In genomic region chr6:82015526-82015925, GRCh38 we compare ENCODE assay signal across 18 cellular contexts.
A peak's percentile ranks its signal among the peaks of the same experiment; 100 is the strongest.
DNase-seq lines count a peak whose midpoint lies in the region; ATAC-seq and TF ChIP-seq lines count a peak whose summit lies in the region.
"Had no signal": no experiment of that assay in that cellular context is flagged by ENCODE, and none has a peak within 500 bp of the region (broad histone marks: within the 10 kb centered on the region; RNA-seq: fewer than 3 reads in every experiment).

No MANE protein-coding gene starts in this region.

- TF ChIP-seq CTCF in PC-3 (conservative IDR thresholded peaks at IDR 0.05; ENCODE audit: low read depth, low read length) (no peak), esophagus squamous epithelium (IDR thresholded peaks at IDR 0.05) (no peak)

- intact Hi-C loops in PC-3 (cut with micrococcal nuclease) (no loop called here), esophagus squamous epithelium (cut with DNase I) (no loop called here)

- peaks cover 53% of the 10 kb centered on the region for H3F3A ChIP-seq in GM23248 (ENCODE audit: insufficient read depth)
- H3F3A ChIP-seq in PC-3 (ENCODE audit: low read length, unreplicated experiment): no peaks in the 10 kb centered on the region

- 50 to 61% methylated on average over 2 of the region's 2 CpGs for WGBS in GM23248 (ENCODE audit: low coverage in 1 of 2, low lambda C conversion rate in 2 of 2, missing lambda C conversion rate in 2 of 2), 2 experiments
- WGBS in esophagus squamous epithelium, 2 donors: 36 to 95% methylated on average over 2 of the region's 2 CpGs

- H3K4me2 ChIP-seq in GM23248 (ENCODE audit: unreplicated experiment) (peak overlapping the region; percentile 78), PC-3 (ENCODE audit: low read length) (peak overlapping the region; percentile 38), skeletal muscle satellite cell (ENCODE audit: low read length) (peak overlapping the region; percentile 41)

- POLR2A ChIA-PET in PC-3 (lab: Charles Lee; ENCODE audit: unreplicated experiment): no interaction called here

- TF ChIP-seq POLR2A in esophagus squamous epithelium (IDR thresholded peaks at IDR 0.05): no peak

- H3K27me3 ChIP-seq in GM23248 (replicated peaks; ENCODE audit: insufficient read depth) (no peaks in the 10 kb centered on the region), PC-3 (ENCODE audit: low read length) (no peaks in the 10 kb centered on the region), esophagus squamous epithelium (no peaks in the 10 kb centered on the region), skeletal muscle satellite cell (ENCODE audit: control insufficient read depth, insufficient read depth, low read length) (no peaks in the 10 kb centered on the region)

- H3K9ac ChIP-seq in GM23248: no peak overlapping the region
- no peak overlapping the region for H3K9ac ChIP-seq in PC-3 (ENCODE audit: low read length)
- peak overlapping the region; percentile 81 for H3K9ac ChIP-seq in skeletal muscle satellite cell (ENCODE audit: low read depth, low read length)

- H3K79me2 ChIP-seq in GM23248 (ENCODE audit: insufficient read depth): no peaks in the 10 kb centered on the region
- H3K79me2 ChIP-seq in PC-3 (ENCODE audit: low read length): no peaks in the 10 kb centered on the region

- H3K4me1 ChIP-seq in GM23248 (ENCODE audit: insufficient read depth): peaks cover 51% of the 10 kb centered on the region
- peaks cover 34% of the 10 kb centered on the region for H3K4me1 ChIP-seq in PC-3 (ENCODE audit: insufficient read depth, low read length)
- H3K4me1 ChIP-seq in esophagus squamous epithelium: peaks cover 5 to 54% (median 28%) of the 10 kb centered on the region in 3 donors
- peaks cover 66% of the 10 kb centered on the region for H3K4me1 ChIP-seq in skeletal muscle satellite cell (ENCODE audit: control insufficient read depth, insufficient read depth, low read length)

- DNase-seq in GM23248 (no peak), PC-3 (no peak), esophagus squamous epithelium (lab: John Stamatoyannopoulos, UW) (no peak), RPMI8226 (no peak), GM19240 (ENCODE audit: insufficient read length, low spot score) (no peak)
- no peak for DNase-seq in activated naive CD4-positive, alpha-beta T cell (lab: John Stamatoyannopoulos, UW)
- DNase-seq: activated CD4-positive, alpha-beta T cell treated with anti-CD3 and anti-CD28 coated beads for 36 hours; activated CD8-positive, alpha-beta memory T cell treated with anti-CD3 and anti-CD28 coated beads, Interleukin-2, amount 10 ng/mL, durations not matched to agents 7 days and 5 days; CD8-positive, alpha-beta memory T cell; kidney; NCI-H146; NCI-H82; stimulated activated naive CD4-positive, alpha-beta T cell treated with Interleukin-2 at 50 U/mL for 16 hours; T-cell; trophoblast cell had no signal

- H3K27ac ChIP-seq in GM23248 (peak overlapping the region; percentile 79), PC-3 (ENCODE audit: low read length) (peak overlapping the region; percentile 11; the same call in 1 of the 2 replicates), esophagus squamous epithelium (peak overlapping the region in 3 of 4 donors; percentile 39 to 78 (median 73))

- H3K9me3 ChIP-seq in GM23248 (ENCODE audit: low read depth) (no peaks in the 10 kb centered on the region), PC-3 (ENCODE audit: low read length) (no peaks in the 10 kb centered on the region), esophagus squamous epithelium (no peaks in the 10 kb centered on the region), skeletal muscle satellite cell (replicated peaks; ENCODE audit: low read length) (no peaks in the 10 kb centered on the region)

- ATAC-seq in PC-3: no peak
- ATAC-seq in GM21723 (IDR thresholded peaks at IDR 0.05; ENCODE audit: unreplicated experiment): no peak
- ATAC-seq: activated CD4-positive, alpha-beta T cell treated with anti-CD3 and anti-CD28 coated beads for 36 hours; activated CD8-positive, alpha-beta memory T cell treated with anti-CD3 and anti-CD28 coated beads, Interleukin-2, amount 10 ng/mL, durations not matched to agents 7 days and 5 days; natural killer cell treated with Interleukin-12 subunit alpha and Interleukin-12 subunit beta and Interleukin-15 and Interleukin-18, amount 100 ng/mL, for 72 hours; T-cell had no signal

- CTCF ChIA-PET in PC-3 (lab: Charles Lee): no interaction called here

- H3K9me2 ChIP-seq in GM23248 (ENCODE audit: insufficient read depth): no peaks in the 10 kb centered on the region
- H3K9me2 ChIP-seq in PC-3 (replicated peaks; ENCODE audit: low read length): no peaks in the 10 kb centered on the region

- no peaks in the 10 kb centered on the region for H3K36me3 ChIP-seq in GM23248 (ENCODE audit: low read depth)
- H3K36me3 ChIP-seq in PC-3 (ENCODE audit: low read depth, low read length): no peaks in the 10 kb centered on the region
- no peaks in the 10 kb centered on the region for H3K36me3 ChIP-seq in esophagus squamous epithelium
- no peaks in the 10 kb centered on the region for H3K36me3 ChIP-seq in skeletal muscle satellite cell (ENCODE audit: insufficient read depth, low read length)

- H4K20me1 ChIP-seq in GM23248 (ENCODE audit: insufficient read depth): no peaks in the 10 kb centered on the region
- H4K20me1 ChIP-seq in PC-3 (ENCODE audit: low read length): no peaks in the 10 kb centered on the region

- H3K4me3 ChIP-seq in GM23248: no peak overlapping the region
- no peak overlapping the region for H3K4me3 ChIP-seq in PC-3 (ENCODE audit: low read length)
- H3K4me3 ChIP-seq in esophagus squamous epithelium: no peak overlapping the region
- peak overlapping the region; percentile 2 for H3K4me3 ChIP-seq in skeletal muscle satellite cell (ENCODE audit: low read length)

- H2AFZ ChIP-seq in GM23248 (peak overlapping the region; percentile 13; the same call in 1 of the 2 replicates), PC-3 (ENCODE audit: low read length) (no peak overlapping the region)

- in situ Hi-C loops in GM23248 (cut with MboI): loop anchor here (25.0 kb wide), 3 partner anchors 253 to 778 kb away; partner anchors contain the start of gene TENT5A

- BruUV-seq in PC-3 (replicated peaks; lab: Mats Ljungman, UMichigan): no TSS peak

Comparison
In these comparisons a context has a peak if more than half of its experiments do, and no peak if none do; other contexts are left out.
1. H3K27ac ChIP-seq: peak in every context shown above with its lines; median percentile 79 in GM23248; 73 in esophagus squamous epithelium; 11 in PC-3.